ENCODE assay signal across 18 cellular contexts in genomic region chr4:107153956-107154355, GRCh38.
"Had no signal": no experiment of that assay in that cellular context is flagged by ENCODE, and none has a peak within 500 bp of the region (broad histone marks: within the 10 kb centered on the region; RNA-seq: fewer than 3 reads in every experiment).

No MANE protein-coding gene starts in this region.

- H3K4me1 ChIP-seq: lower lobe of right lung, prostate gland, tibial artery had no signal

- ATAC-seq: activated CD8-positive, alpha-beta T cell treated with anti-CD3 and anti-CD28 coated beads, Interleukin-2, amount 10 ng/mL, durations not matched to agents 7 days and 5 days; left lobe of liver; natural killer cell; stimulated activated naive CD8-positive, alpha-beta T cell treated with anti-CD3 and anti-CD28 coated beads, Interleukin-15, amount 100 ng/mL, for 72 hours had no signal

- H3K36me3 ChIP-seq: brain microvascular endothelial cell, lower lobe of right lung, ovary, prostate gland, tibial artery had no signal

- H3K4me3 ChIP-seq: coronary artery, lower lobe of right lung, ovary, prostate gland, tibial artery had no signal

- H3K27me3 ChIP-seq: brain microvascular endothelial cell, ovary, tibial artery had no signal

- DNase-seq: activated CD4-positive, alpha-beta T cell treated with anti-CD3 and anti-CD28 coated beads, Interleukin-2, amount 10 ng/mL, durations not matched to agents 7 days and 5 days; activated CD4-positive, CD25-positive, alpha-beta regulatory T cell treated with anti-CD3 and anti-CD28 coated beads, Interleukin-2, amount 50 U/mL, for 72 hours; activated CD8-positive, alpha-beta T cell treated with anti-CD3 and anti-CD28 coated beads, Interleukin-2, amount 10 ng/mL, durations not matched to agents 7 days and 5 days; activated gamma-delta T cell treated with Interleukin-2 at 50 U/mL for 16 hours; aorta; brain microvascular endothelial cell; central memory CD4-positive, alpha-beta T cell; foreskin fibroblast; lower lobe of right lung; natural killer cell; ovary; stimulated activated CD4-positive, alpha-beta T cell treated with anti-CD3 and anti-CD28 coated beads, Interleukin-1b, Interleukin-23, amount 100 ng/mL, for 48 hours; stimulated activated naive CD8-positive, alpha-beta T cell treated with anti-CD3 and anti-CD28 coated beads, Interleukin-15, amount 100 ng/mL, for 72 hours; tibial artery had no signal

- H3K27ac ChIP-seq: brain microvascular endothelial cell, coronary artery, lower lobe of right lung, ovary, prostate gland, tibial artery, VCaP had no signal
